In the genomic region with DNA sequence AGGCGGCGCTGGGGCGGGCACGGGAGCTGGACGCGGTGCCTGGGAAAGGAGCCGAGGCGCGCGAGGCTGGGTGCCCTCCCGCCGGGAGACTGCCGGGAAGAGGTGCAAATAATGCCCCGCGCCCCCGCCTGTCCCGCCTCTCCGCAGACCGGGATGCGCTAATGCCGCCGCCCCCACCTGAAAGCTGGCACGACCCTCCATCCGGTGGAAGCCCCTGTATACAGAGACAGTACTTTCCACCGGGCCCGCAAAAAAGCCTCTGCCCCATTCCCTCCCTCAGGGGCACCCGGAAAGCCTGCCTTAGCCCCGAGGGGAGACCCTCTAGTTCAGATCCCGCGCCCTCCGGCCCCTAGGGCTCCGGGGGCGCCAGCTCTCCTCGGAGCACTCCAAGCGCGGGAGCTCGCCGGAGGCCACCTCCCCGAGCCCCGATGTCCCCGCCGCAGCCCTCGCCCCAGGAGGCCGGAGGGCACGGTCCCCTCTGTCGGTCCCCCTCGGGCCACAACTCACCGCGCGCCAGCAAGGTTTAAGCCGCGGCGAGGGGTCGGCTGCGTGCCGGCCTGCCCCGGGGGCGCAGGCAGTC, we compare ENCODE assay signal across 1 cellular context.
TF ChIP-seq lines count a peak whose summit lies in the region.

No MANE protein-coding gene starts in this region.

TF ChIP-seq in HepG2, 621 proteins besides CTCF, POLR2A, EP300 and RAD21 (continued from another document):
- TF ChIP-seq ELK4 (CRISPR knock-in tag; IDR thresholded peaks at IDR 0.05; ENCODE audit: borderline replicate concordance) (no peak), HNRNPK (IDR thresholded peaks at IDR 0.05; ENCODE audit: low read depth, low read length, poor library complexity, severe bottlenecking) (peak; percentile 1)
